Comparison of ENCODE assay signal across 17 cellular contexts in the genomic region with DNA sequence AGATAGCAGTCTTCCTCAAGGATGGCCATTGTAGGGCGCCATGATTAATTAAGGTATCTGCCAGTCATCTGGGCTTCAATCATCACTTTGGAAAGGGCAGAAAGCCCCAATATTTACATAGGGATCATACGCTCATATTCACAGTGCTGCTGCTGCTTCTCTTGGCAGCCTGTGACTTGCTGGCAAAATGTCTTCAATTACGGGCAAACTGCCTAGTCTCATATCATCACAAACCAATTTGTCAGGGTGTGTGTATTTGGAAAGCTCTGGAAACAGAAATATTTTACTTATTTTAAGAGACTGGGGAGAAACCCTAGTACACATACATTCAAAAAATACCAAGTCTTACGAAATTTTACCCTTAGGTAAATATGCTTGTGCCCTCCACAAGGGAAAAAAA.
A peak's percentile ranks its signal among the peaks of the same experiment; 100 is the strongest.
DNase-seq lines count a peak whose midpoint lies in the region; ATAC-seq and TF ChIP-seq lines count a peak whose summit lies in the region.
"Had no signal": no experiment of that assay in that cellular context is flagged by ENCODE, and none has a peak within 500 bp of the region (broad histone marks: within the 10 kb centered on the region; RNA-seq: fewer than 3 reads in every experiment).

No MANE protein-coding gene starts in this region.

- POLR2A ChIA-PET in HEK293T (lab: Yijun Ruan, JAX), result no interaction called here

- ATAC-seq in left colon, result peak; percentile 74

- intact Hi-C loops in left colon (cut with DNase I, micrococcal nuclease), result no loop called here

- DNase-seq in Daoy (ENCODE audit: low read depth) (peak; percentile 21), NCI-H2171 (lab: John Stamatoyannopoulos, UW) (peak; percentile 11), dedifferentiated amniotic fluid mesenchymal stem cell (ENCODE audit: extremely low spot score) (peak; percentile 87), left colon (peak in 1 of 2 donors; percentile 10), iPS-NIHi11 (ENCODE audit: low spot score) (no peak), HEK293T (ENCODE audit: extremely low spot score) (no peak)
- no peak for DNase-seq in activated T-cell treated with anti-CD3 and anti-CD28 coated beads, Interleukin-2, amount 50 U/mL, for 48 hours
- no peak for DNase-seq in activated naive CD4-positive, alpha-beta T cell treated with Interleukin-2 at 50 U/mL for 16 hours
- DNase-seq: activated CD4-positive, alpha-beta memory T cell treated with anti-CD3 and anti-CD28 coated beads, Interleukin-2, amount 10 ng/mL, durations not matched to agents 7 days and 5 days; activated effector memory CD4-positive, alpha-beta T cell treated with anti-CD3 and anti-CD28 coated beads, Interleukin-2, amount 50 U/mL, for 16 hours; caudate nucleus; DMS79; erythroblast; midbrain; NCI-H526 treated with DMSO at 0.1 percent for 48 hours; stimulated activated CD4-positive, alpha-beta T cell treated with anti-CD3 and anti-CD28 coated beads, Interleukin-1b, Interleukin-23, amount 100 ng/mL, for 48 hours; T-helper 9 cell had no signal

- CTCF ChIA-PET in HEK293T (lab: Yijun Ruan, JAX), result no interaction called here

TF ChIP-seq in HEK293T, 16 proteins besides CTCF, POLR2A, EP300 and RAD21:
- TF ChIP-seq FOXK2 (IDR thresholded peaks at IDR 0.05) (no peak), ARNT (IDR thresholded peaks at IDR 0.05) (no peak), LEF1 (IDR thresholded peaks at IDR 0.05; ENCODE audit: borderline replicate concordance) (no peak), SP1 (IDR thresholded peaks at IDR 0.05) (no peak), HDGF (IDR thresholded peaks at IDR 0.05; ENCODE audit: borderline replicate concordance) (no peak), L3MBTL2 (conservative IDR thresholded peaks at IDR 0.05) (no peak), ELF4 (IDR thresholded peaks at IDR 0.05) (no peak)
- TF ChIP-seq, protein P1, sequence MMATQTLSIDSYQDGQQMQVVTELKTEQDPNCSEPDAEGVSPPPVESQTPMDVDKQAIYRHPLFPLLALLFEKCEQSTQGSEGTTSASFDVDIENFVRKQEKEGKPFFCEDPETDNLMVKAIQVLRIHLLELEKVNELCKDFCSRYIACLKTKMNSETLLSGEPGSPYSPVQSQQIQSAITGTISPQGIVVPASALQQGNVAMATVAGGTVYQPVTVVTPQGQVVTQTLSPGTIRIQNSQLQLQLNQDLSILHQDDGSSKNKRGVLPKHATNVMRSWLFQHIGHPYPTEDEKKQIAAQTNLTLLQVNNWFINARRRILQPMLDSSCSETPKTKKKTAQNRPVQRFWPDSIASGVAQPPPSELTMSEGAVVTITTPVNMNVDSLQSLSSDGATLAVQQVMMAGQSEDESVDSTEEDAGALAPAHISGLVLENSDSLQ (IDR thresholded peaks at IDR 0.05), result no peak
TF ChIP-seq in HEK293T: peak in this region for 0.

Comparison
In these comparisons a context has a peak if more than half of its experiments do, and no peak if none do; other contexts are left out.
1. DNase-seq: peak in Daoy (single experiment), NCI-H2171 (single experiment) and dedifferentiated amniotic fluid mesenchymal stem cell (single experiment); none in activated T-cell treated with anti-CD3 and anti-CD28 coated beads, Interleukin-2, amount 50 U/mL, for 48 hours (0 of 2), iPS-NIHi11 (single experiment), activated naive CD4-positive, alpha-beta T cell treated with Interleukin-2 at 50 U/mL for 16 hours (single experiment) and HEK293T (single experiment).